31 cellular contexts compared by ENCODE assay signal in the genomic region with DNA sequence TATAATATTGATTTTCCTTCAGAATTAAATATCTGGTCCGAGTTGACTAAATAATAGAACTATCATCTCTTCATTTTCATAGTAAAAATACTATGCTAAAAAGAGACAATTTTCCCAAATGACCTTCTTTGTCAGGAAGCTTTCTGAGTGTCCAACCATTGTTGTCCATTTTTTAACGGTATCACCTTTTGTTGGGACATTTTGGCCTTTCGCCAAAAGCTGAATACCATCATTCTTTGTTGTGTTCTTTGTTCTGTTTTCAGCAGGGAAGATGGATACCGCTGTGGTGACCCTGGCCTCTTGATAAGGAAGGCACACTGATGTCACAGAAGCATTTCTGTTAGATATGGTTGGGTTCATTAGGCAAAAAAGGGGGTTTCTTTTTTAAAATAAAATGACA.
"Had no signal": no experiment of that assay in that cellular context is flagged by ENCODE, and none has a peak within 500 bp of the region (broad histone marks: within the 10 kb centered on the region; RNA-seq: fewer than 3 reads in every experiment).

No MANE protein-coding gene starts in this region.

- H3K9me3 ChIP-seq: ascending aorta, Peyer's patch, SJSA1, SK-N-SH had no signal

- ATAC-seq: activated CD8-positive, alpha-beta T cell treated with anti-CD3 and anti-CD28 coated beads, Interleukin-2, amount 10 ng/mL, durations not matched to agents 7 days and 5 days; PC-3 had no signal

- H3K4me3 ChIP-seq: ascending aorta, cardiac muscle cell, Peyer's patch, SJSA1 had no signal

- H3K27me3 ChIP-seq: ascending aorta, cardiac muscle cell, Peyer's patch, SJSA1 had no signal

- H3K9me2 ChIP-seq: SK-N-SH had no signal

- H3K4me1 Mint-ChIP-seq: activated CD4-positive, alpha-beta T cell treated with anti-CD3 and anti-CD28 coated beads, Interleukin-2, amount 10 ng/mL, durations not matched to agents 24 days and 14 days; activated naive CD4-positive, alpha-beta T cell treated with anti-CD3 and anti-CD28 coated beads, Interleukin-2, amount 50 U/mL, for 24 hours; activated naive CD8-positive, alpha-beta T cell treated with anti-CD3 and anti-CD28 coated beads, Interleukin-2, amount 10 ng/mL, durations not matched to agents 7 days and 5 days; IgD-negative memory B cell had no signal

- H3K27ac ChIP-seq: ascending aorta, cardiac muscle cell, KMS-11, Peyer's patch, SJSA1 had no signal

- H3K9me3 Mint-ChIP-seq: activated CD4-positive, alpha-beta T cell treated with anti-CD3 and anti-CD28 coated beads, Interleukin-2, amount 10 ng/mL, durations not matched to agents 24 days and 14 days; activated naive CD4-positive, alpha-beta T cell treated with anti-CD3 and anti-CD28 coated beads, Interleukin-2, amount 50 U/mL, for 24 hours; activated naive CD8-positive, alpha-beta T cell treated with anti-CD3 and anti-CD28 coated beads, Interleukin-2, amount 10 ng/mL, durations not matched to agents 7 days and 5 days; activated T-cell treated with anti-CD3 and anti-CD28 coated beads, Interleukin-2, amount 50 U/mL, for 24 hours; T-helper 1 cell treated with Interleukin-12 subunit alpha and Interleukin-12 subunit beta and Interleukin-4 antibody, amounts not matched to agents 30 μg/mL and 1 μg/mL, for 36 hours had no signal

- H3K4me2 ChIP-seq: KMS-11, SK-N-SH had no signal

- H3K4me1 ChIP-seq: ascending aorta, SJSA1 had no signal

- H3K36me3 Mint-ChIP-seq: activated naive CD4-positive, alpha-beta T cell treated with anti-CD3 and anti-CD28 coated beads, Interleukin-2, amount 50 U/mL, for 24 hours; activated naive CD8-positive, alpha-beta T cell treated with anti-CD3 and anti-CD28 coated beads, Interleukin-2, amount 10 ng/mL, durations not matched to agents 7 days and 5 days; IgD-negative memory B cell had no signal

- H3K4me3 Mint-ChIP-seq: activated CD4-positive, alpha-beta T cell treated with anti-CD3 and anti-CD28 coated beads, Interleukin-2, amount 10 ng/mL, durations not matched to agents 24 days and 14 days; activated CD8-positive, alpha-beta T cell treated with anti-CD3 and anti-CD28 coated beads, Interleukin-2, amount 10 ng/mL, durations not matched to agents 7 days and 5 days; activated naive CD4-positive, alpha-beta T cell treated with anti-CD3 and anti-CD28 coated beads, Interleukin-2, amount 50 U/mL, for 24 hours; activated naive CD8-positive, alpha-beta T cell treated with anti-CD3 and anti-CD28 coated beads, Interleukin-2, amount 10 ng/mL, durations not matched to agents 7 days and 5 days; activated T-cell treated with anti-CD3 and anti-CD28 coated beads, Interleukin-2, amount 50 U/mL, for 24 hours; IgD-negative memory B cell; T-helper 1 cell treated with Interleukin-12 subunit alpha and Interleukin-12 subunit beta and Interleukin-4 antibody, amounts not matched to agents 30 μg/mL and 1 μg/mL, for 36 hours; T-helper 2 cell treated with Interferon-gamma antibody and Interleukin-4, amounts not matched to agents 5 μg/mL and 100 μg/mL, for 36 hours had no signal

- H3K9ac ChIP-seq: KMS-11, SK-N-SH had no signal

- FAIRE-seq: TTC549 had no signal

- H3K27ac Mint-ChIP-seq: activated CD4-positive, alpha-beta T cell treated with anti-CD3 and anti-CD28 coated beads, Interleukin-2, amount 10 ng/mL, durations not matched to agents 24 days and 14 days; activated CD8-positive, alpha-beta T cell treated with anti-CD3 and anti-CD28 coated beads, Interleukin-2, amount 10 ng/mL, durations not matched to agents 7 days and 5 days; activated naive CD4-positive, alpha-beta T cell treated with anti-CD3 and anti-CD28 coated beads, Interleukin-2, amount 50 U/mL, for 24 hours; activated naive CD8-positive, alpha-beta T cell treated with anti-CD3 and anti-CD28 coated beads, Interleukin-2, amount 10 ng/mL, durations not matched to agents 7 days and 5 days; activated T-cell treated with anti-CD3 and anti-CD28 coated beads, Interleukin-2, amount 50 U/mL, for 24 hours; activated T-helper 2 cell treated with anti-CD3 and anti-CD28 coated beads, Interferon-gamma antibody, Interleukin-2, Interleukin-4, amounts not matched to agents 10 μg/mL and 5 μg/mL and 100 μg/mL, durations not matched to agents 14 hours and 24 hours and 36 hours; IgD-negative memory B cell; T-helper 1 cell treated with Interleukin-12 subunit alpha and Interleukin-12 subunit beta and Interleukin-4 antibody, amounts not matched to agents 30 μg/mL and 1 μg/mL, for 36 hours; T-helper 2 cell treated with Interferon-gamma antibody and Interleukin-4, amounts not matched to agents 5 μg/mL and 100 μg/mL, for 36 hours had no signal

- DNase-seq: activated CD4-positive, alpha-beta T cell treated with anti-CD3 and anti-CD28 coated beads, Interleukin-2, amount 10 ng/mL, durations not matched to agents 24 days and 14 days; activated CD4-positive, alpha-beta T cell treated with anti-CD3 and anti-CD28 coated beads, Interleukin-2, amount 50 U/mL, for 4 hours; activated CD8-positive, alpha-beta T cell treated with anti-CD3 and anti-CD28 coated beads, Interleukin-2, amount 10 ng/mL, durations not matched to agents 7 days and 5 days; activated gamma-delta T cell; activated naive CD4-positive, alpha-beta T cell treated with Interleukin-2 at 50 U/mL for 16 hours; activated naive CD8-positive, alpha-beta T cell treated with anti-CD3 and anti-CD28 coated beads, Interleukin-2, amount 10 ng/mL, durations not matched to agents 7 days and 5 days; activated T-cell treated with anti-CD3 and anti-CD28 coated beads, Interleukin-2, amount 50 U/mL, for 24 hours; amygdala; cerebellar nuclear complex; NCI-H1092 treated with DMSO at 0.1 percent for 48 hours; NCI-H1694; NCI-H1930; NCI-H2081 treated with DMSO at 0.1 percent for 48 hours; NCI-H2171 treated with DMSO at 0.1 percent for 48 hours; NCI-H510A; NCI-H526; PC-3; Peyer's patch; RPMI8226; SHP77 treated with DMSO at 0.1 percent for 48 hours; SK-N-SH had no signal

- H3K27me3 Mint-ChIP-seq: activated CD4-positive, alpha-beta T cell treated with anti-CD3 and anti-CD28 coated beads, Interleukin-2, amount 10 ng/mL, durations not matched to agents 24 days and 14 days; activated naive CD4-positive, alpha-beta T cell treated with anti-CD3 and anti-CD28 coated beads, Interleukin-2, amount 50 U/mL, for 24 hours; activated naive CD8-positive, alpha-beta T cell treated with anti-CD3 and anti-CD28 coated beads, Interleukin-2, amount 10 ng/mL, durations not matched to agents 7 days and 5 days; activated T-cell treated with anti-CD3 and anti-CD28 coated beads, Interleukin-2, amount 50 U/mL, for 24 hours; IgD-negative memory B cell had no signal

- H3K36me3 ChIP-seq: ascending aorta, cardiac muscle cell, Peyer's patch, SJSA1 had no signal
